9 cellular contexts compared by ENCODE assay signal in the genomic region with DNA sequence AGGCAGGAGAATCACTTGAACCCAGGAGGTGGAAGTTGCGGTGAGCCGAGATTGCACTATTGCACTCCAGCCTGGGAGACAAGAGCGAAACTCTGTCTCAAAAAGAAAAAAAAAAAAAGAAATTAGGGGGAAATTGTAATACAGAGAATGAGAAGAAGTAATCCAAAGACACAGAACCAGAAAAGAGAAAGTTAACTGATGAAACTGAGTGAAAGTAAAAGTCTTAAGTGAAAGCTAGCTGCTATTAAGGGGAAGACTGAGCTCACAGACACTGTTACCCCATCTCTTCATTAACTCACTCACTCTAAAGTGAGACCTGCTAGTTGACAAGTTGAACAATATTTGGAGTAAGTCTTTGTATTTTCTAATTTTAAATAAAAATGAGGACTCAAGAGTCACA.
"Had no signal": no experiment of that assay in that cellular context is flagged by ENCODE, and none has a peak within 500 bp of the region (broad histone marks: within the 10 kb centered on the region; RNA-seq: fewer than 3 reads in every experiment).

No MANE protein-coding gene starts in this region.

- H3K27ac ChIP-seq: GM23248 had no signal

- H3K9me3 ChIP-seq: HAP-1 had no signal

- H3K4me3 ChIP-seq: GM23248, HAP-1, K562 had no signal

- H3K9ac ChIP-seq: GM23248 had no signal

- DNase-seq: GM23248, GOT3, H7, IMR-90, KG1 had no signal

- ATAC-seq: HCT116, K562 had no signal

- H2AFZ ChIP-seq: GM23248 had no signal

- H3K36me3 ChIP-seq: HAP-1 had no signal

- FAIRE-seq: HTR-8/SVneo, K562 had no signal
